1 cellular context compared by ENCODE assay signal in the genomic region with DNA sequence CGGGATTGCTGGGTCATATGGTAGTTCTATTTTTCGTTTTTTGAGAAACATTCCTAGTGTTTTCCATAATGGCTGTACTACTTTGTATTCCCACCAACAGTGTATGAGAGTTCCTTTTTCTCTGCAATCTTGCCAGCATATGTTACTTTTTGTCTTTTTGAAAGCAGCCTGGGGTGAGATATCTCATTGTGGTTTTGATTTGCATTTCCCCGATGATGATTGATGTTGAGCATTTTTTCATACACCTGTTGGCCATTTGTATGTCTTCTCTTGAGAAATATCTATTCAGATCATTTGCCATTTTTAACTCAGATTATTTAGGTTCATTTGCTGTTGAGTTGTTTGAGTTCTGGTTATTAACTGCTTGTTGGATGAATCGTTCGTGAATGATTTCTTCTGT.
A peak's percentile ranks its signal among the peaks of the same experiment; 100 is the strongest.
TF ChIP-seq lines count a peak whose summit lies in the region.

No MANE protein-coding gene starts in this region.

TF ChIP-seq in GM12878, 131 proteins besides CTCF, POLR2A, EP300 and RAD21 (continued from another document):
- TF ChIP-seq IKZF1 (conservative IDR thresholded peaks at IDR 0.05) (no peak), CBX3 (IDR thresholded peaks at IDR 0.05; ENCODE audit: borderline replicate concordance, low read depth) (no peak), ZNF384 (IDR thresholded peaks at IDR 0.05; ENCODE audit: borderline replicate concordance, low read depth, low read length) (no peak)
- TF ChIP-seq, protein P1, sequence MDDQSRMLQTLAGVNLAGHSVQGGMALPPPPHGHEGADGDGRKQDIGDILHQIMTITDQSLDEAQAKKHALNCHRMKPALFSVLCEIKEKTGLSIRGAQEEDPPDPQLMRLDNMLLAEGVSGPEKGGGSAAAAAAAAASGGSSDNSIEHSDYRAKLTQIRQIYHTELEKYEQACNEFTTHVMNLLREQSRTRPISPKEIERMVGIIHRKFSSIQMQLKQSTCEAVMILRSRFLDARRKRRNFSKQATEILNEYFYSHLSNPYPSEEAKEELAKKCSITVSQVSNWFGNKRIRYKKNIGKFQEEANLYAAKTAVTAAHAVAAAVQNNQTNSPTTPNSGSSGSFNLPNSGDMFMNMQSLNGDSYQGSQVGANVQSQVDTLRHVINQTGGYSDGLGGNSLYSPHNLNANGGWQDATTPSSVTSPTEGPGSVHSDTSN (IDR thresholded peaks at IDR 0.05; ENCODE audit: insufficient replicate concordance, low read depth, low read length), result peak; percentile 26
